Comparison of ENCODE assay signal across 1 cellular context in genomic region chrX:53224860-53225797, GRCh38.
TF ChIP-seq lines count a peak whose summit lies in the region.

TSS of gene KDM5C (minus strand) at chrX:53225207. CDS start at chrX:53224889, 318 bp downstream.

TF ChIP-seq in H1, 55 proteins besides CTCF, POLR2A, EP300 and RAD21:
- TF ChIP-seq POLR2AphosphoS5 (IDR thresholded peaks at IDR 0.05; ENCODE audit: low read depth, low read length) (peak; percentile 70), KDM4A (IDR thresholded peaks at IDR 0.05; ENCODE audit: low read depth, low read length, severe bottlenecking) (peak; percentile 41), CBX8 (IDR thresholded peaks at IDR 0.05; ENCODE audit: borderline replicate concordance, low read depth, low read length) (no peak), CHD2 (IDR thresholded peaks at IDR 0.05; ENCODE audit: low read length) (peak; percentile 90), HDAC2 (IDR thresholded peaks at IDR 0.05; ENCODE audit: borderline replicate concordance in 1 of 2, low read depth in 2 of 2, low read length in 2 of 2) (no peak), HDAC6 (IDR thresholded peaks at IDR 0.05; ENCODE audit: low read depth, low read length) (no peak), CHD1 (IDR thresholded peaks at IDR 0.05; ENCODE audit: low read depth, low read length) (no peak), SIN3A (conservative IDR thresholded peaks at IDR 0.05 in 1 of 2, IDR thresholded peaks at IDR 0.05 in 1 of 2; ENCODE audit: low read depth in 1 of 2, low read length in 2 of 2) (peak in 1 of 2 experiments; percentile 60; a peak in 1 of 4 replicates), CREB1 (IDR thresholded peaks at IDR 0.05) (peak; percentile 56; the same call in 1 of the 2 replicates), EGR1 (IDR thresholded peaks at IDR 0.05; ENCODE audit: borderline replicate concordance, low read depth, low read length) (peak; percentile 63; the same call in 1 of the 2 replicates), GTF2F1 (IDR thresholded peaks at IDR 0.05; ENCODE audit: borderline replicate concordance, low read depth, low read length) (no peak), TEAD4 (IDR thresholded peaks at IDR 0.05; ENCODE audit: low read depth, low read length) (no peak), MAFK (IDR thresholded peaks at IDR 0.05; ENCODE audit: low read depth, low read length) (no peak), SP4 (IDR thresholded peaks at IDR 0.05; ENCODE audit: low read length) (no peak), EZH2 (IDR thresholded peaks at IDR 0.05; ENCODE audit: low read depth, low read length, severe bottlenecking) (no peak), JUND (IDR thresholded peaks at IDR 0.05; ENCODE audit: low read length) (no peak), ASH2L (IDR thresholded peaks at IDR 0.05; ENCODE audit: low read length) (peak; percentile 92), TAF7 (optimal IDR thresholded peaks at IDR 0.05; ENCODE audit: borderline replicate concordance, low read depth, low read length) (peak; percentile 85), SRF (IDR thresholded peaks at IDR 0.05; ENCODE audit: low read depth, low read length) (no peak), SUZ12 (IDR thresholded peaks at IDR 0.05; ENCODE audit: low read length) (no peak), CEBPB (IDR thresholded peaks at IDR 0.05; ENCODE audit: low read depth, low read length) (no peak), NRF1 (IDR thresholded peaks at IDR 0.05; ENCODE audit: low read depth, low read length) (peak; percentile 61), E2F6 (IDR thresholded peaks at IDR 0.05) (no peak), RFX5 (IDR thresholded peaks at IDR 0.05; ENCODE audit: borderline replicate concordance, low read depth, low read length) (no peak), PHF8 (conservative IDR thresholded peaks at IDR 0.05; ENCODE audit: low read depth, low read length) (peak; percentile 82), NANOG (IDR thresholded peaks at IDR 0.05; ENCODE audit: insufficient read depth, low read depth, low read length, poor library complexity, severe bottlenecking) (no peak), CTBP2 (IDR thresholded peaks at IDR 0.05; ENCODE audit: borderline replicate concordance, insufficient read depth, insufficient read length, low read length) (no peak), USF2 (IDR thresholded peaks at IDR 0.05; ENCODE audit: low read length) (no peak), GABPA (IDR thresholded peaks at IDR 0.05; ENCODE audit: borderline replicate concordance, insufficient read depth, low read length) (no peak), FOSL1 (IDR thresholded peaks at IDR 0.05; ENCODE audit: insufficient read depth, low read depth, low read length) (no peak), TCF12 (IDR thresholded peaks at IDR 0.05; ENCODE audit: low read depth, low read length) (no peak), TAF1 (IDR thresholded peaks at IDR 0.05; ENCODE audit: low read depth, low read length) (peak; percentile 97), KDM5A (IDR thresholded peaks at IDR 0.05; ENCODE audit: low read length) (peak; percentile 48; the same call in 1 of the 2 replicates), BCL11A (IDR thresholded peaks at IDR 0.05; ENCODE audit: low read depth in 2 of 2, low read length in 2 of 2) (no peak), RNF2 (IDR thresholded peaks at IDR 0.05; ENCODE audit: borderline replicate concordance, low read depth, low read length, missing control alignments, poor library complexity, severe bottlenecking) (no peak), SIX5 (IDR thresholded peaks at IDR 0.05; ENCODE audit: low read depth, low read length) (no peak), CBX5 (IDR thresholded peaks at IDR 0.05; ENCODE audit: low read depth, low read length) (no peak), KDM1A (IDR thresholded peaks at IDR 0.05; ENCODE audit: borderline replicate concordance, low read length) (no peak), BACH1 (IDR thresholded peaks at IDR 0.05; ENCODE audit: low read length) (no peak), RXRA (IDR thresholded peaks at IDR 0.05; ENCODE audit: insufficient read depth, low read depth, low read length) (no peak), YY1 (IDR thresholded peaks at IDR 0.05; ENCODE audit: low read depth, low read length) (peak; percentile 96), TBP (IDR thresholded peaks at IDR 0.05; ENCODE audit: low read depth, low read length) (peak; percentile 90)
- TF ChIP-seq, protein P1, sequence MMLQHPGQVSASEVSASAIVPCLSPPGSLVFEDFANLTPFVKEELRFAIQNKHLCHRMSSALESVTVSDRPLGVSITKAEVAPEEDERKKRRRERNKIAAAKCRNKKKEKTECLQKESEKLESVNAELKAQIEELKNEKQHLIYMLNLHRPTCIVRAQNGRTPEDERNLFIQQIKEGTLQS (IDR thresholded peaks at IDR 0.05; ENCODE audit: insufficient read depth, low read depth, low read length), result no peak
- TF ChIP-seq, protein P2, sequence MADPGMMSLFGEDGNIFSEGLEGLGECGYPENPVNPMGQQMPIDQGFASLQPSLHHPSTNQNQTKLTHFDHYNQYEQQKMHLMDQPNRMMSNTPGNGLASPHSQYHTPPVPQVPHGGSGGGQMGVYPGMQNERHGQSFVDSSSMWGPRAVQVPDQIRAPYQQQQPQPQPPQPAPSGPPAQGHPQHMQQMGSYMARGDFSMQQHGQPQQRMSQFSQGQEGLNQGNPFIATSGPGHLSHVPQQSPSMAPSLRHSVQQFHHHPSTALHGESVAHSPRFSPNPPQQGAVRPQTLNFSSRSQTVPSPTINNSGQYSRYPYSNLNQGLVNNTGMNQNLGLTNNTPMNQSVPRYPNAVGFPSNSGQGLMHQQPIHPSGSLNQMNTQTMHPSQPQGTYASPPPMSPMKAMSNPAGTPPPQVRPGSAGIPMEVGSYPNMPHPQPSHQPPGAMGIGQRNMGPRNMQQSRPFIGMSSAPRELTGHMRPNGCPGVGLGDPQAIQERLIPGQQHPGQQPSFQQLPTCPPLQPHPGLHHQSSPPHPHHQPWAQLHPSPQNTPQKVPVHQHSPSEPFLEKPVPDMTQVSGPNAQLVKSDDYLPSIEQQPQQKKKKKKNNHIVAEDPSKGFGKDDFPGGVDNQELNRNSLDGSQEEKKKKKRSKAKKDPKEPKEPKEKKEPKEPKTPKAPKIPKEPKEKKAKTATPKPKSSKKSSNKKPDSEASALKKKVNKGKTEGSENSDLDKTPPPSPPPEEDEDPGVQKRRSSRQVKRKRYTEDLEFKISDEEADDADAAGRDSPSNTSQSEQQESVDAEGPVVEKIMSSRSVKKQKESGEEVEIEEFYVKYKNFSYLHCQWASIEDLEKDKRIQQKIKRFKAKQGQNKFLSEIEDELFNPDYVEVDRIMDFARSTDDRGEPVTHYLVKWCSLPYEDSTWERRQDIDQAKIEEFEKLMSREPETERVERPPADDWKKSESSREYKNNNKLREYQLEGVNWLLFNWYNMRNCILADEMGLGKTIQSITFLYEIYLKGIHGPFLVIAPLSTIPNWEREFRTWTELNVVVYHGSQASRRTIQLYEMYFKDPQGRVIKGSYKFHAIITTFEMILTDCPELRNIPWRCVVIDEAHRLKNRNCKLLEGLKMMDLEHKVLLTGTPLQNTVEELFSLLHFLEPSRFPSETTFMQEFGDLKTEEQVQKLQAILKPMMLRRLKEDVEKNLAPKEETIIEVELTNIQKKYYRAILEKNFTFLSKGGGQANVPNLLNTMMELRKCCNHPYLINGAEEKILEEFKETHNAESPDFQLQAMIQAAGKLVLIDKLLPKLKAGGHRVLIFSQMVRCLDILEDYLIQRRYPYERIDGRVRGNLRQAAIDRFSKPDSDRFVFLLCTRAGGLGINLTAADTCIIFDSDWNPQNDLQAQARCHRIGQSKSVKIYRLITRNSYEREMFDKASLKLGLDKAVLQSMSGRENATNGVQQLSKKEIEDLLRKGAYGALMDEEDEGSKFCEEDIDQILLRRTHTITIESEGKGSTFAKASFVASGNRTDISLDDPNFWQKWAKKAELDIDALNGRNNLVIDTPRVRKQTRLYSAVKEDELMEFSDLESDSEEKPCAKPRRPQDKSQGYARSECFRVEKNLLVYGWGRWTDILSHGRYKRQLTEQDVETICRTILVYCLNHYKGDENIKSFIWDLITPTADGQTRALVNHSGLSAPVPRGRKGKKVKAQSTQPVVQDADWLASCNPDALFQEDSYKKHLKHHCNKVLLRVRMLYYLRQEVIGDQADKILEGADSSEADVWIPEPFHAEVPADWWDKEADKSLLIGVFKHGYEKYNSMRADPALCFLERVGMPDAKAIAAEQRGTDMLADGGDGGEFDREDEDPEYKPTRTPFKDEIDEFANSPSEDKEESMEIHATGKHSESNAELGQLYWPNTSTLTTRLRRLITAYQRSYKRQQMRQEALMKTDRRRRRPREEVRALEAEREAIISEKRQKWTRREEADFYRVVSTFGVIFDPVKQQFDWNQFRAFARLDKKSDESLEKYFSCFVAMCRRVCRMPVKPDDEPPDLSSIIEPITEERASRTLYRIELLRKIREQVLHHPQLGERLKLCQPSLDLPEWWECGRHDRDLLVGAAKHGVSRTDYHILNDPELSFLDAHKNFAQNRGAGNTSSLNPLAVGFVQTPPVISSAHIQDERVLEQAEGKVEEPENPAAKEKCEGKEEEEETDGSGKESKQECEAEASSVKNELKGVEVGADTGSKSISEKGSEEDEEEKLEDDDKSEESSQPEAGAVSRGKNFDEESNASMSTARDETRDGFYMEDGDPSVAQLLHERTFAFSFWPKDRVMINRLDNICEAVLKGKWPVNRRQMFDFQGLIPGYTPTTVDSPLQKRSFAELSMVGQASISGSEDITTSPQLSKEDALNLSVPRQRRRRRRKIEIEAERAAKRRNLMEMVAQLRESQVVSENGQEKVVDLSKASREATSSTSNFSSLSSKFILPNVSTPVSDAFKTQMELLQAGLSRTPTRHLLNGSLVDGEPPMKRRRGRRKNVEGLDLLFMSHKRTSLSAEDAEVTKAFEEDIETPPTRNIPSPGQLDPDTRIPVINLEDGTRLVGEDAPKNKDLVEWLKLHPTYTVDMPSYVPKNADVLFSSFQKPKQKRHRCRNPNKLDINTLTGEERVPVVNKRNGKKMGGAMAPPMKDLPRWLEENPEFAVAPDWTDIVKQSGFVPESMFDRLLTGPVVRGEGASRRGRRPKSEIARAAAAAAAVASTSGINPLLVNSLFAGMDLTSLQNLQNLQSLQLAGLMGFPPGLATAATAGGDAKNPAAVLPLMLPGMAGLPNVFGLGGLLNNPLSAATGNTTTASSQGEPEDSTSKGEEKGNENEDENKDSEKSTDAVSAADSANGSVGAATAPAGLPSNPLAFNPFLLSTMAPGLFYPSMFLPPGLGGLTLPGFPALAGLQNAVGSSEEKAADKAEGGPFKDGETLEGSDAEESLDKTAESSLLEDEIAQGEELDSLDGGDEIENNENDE (IDR thresholded peaks at IDR 0.05; ENCODE audit: insufficient replicate concordance, low read length), result no peak
